ENCODE assay signal across 14 cellular contexts in the genomic region with DNA sequence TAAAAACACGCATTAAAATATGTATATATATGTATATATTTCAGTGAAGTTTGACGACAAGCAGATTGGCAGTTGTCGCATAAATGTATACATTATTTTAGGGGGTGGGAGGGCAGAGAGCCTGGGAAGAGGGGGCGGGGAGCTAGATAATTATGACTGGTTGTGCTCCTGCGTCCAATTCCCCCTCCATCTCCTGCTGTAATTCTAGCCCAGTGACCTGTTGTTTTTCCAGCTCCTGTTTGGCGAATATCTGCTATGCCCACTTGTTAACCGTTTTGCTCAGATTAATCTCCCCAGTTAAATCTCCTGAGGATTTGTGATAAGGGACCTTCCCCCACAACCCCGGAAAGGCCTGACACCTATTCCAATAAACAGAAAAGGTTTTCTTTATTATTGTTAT. TPM values are rescaled to one million over a fixed set of nuclear protein-coding genes. Genes with fewer than 3 reads are reported as not detected.
DNase-seq lines count a peak whose midpoint lies in the region; ATAC-seq, FAIRE-seq and TF ChIP-seq lines count a peak whose summit lies in the region.
"Had no signal": no experiment of that assay in that cellular context is flagged by ENCODE, and none has a peak within 500 bp of the region (broad histone marks: within the 10 kb centered on the region; RNA-seq: fewer than 3 reads in every experiment).

No MANE protein-coding gene starts in this region.

- H3K9me3 Mint-ChIP-seq in astrocyte (ENCODE audit: unreplicated experiment): no peaks in the 10 kb centered on the region
- no peaks in the 10 kb centered on the region for H3K9me3 Mint-ChIP-seq in nephron
- H3K9me3 Mint-ChIP-seq: natural killer cell treated with Interleukin-12 subunit alpha and Interleukin-12 subunit beta and Interleukin-15 and Interleukin-18, amount 100 ng/mL, for 72 hours had no signal

- H3K36me3 Mint-ChIP-seq in astrocyte (ENCODE audit: low read depth, unreplicated experiment) (no peaks in the 10 kb centered on the region), nephron (ENCODE audit: low read depth) (no peaks in the 10 kb centered on the region)
- H3K36me3 Mint-ChIP-seq: activated CD8-positive, alpha-beta memory T cell treated with anti-CD3 and anti-CD28 coated beads, Interleukin-2, amount 10 ng/mL, durations not matched to agents 7 days and 5 days; natural killer cell treated with Interleukin-12 subunit alpha and Interleukin-12 subunit beta and Interleukin-15 and Interleukin-18, amount 100 ng/mL, for 72 hours had no signal

- H4K20me1 ChIP-seq in astrocyte (ENCODE audit: insufficient read depth, low read length): no peaks in the 10 kb centered on the region

- no peak overlapping the region for H3K27ac Mint-ChIP-seq in astrocyte (ENCODE audit: unreplicated experiment)
- no peak overlapping the region for H3K27ac Mint-ChIP-seq in nephron
- H3K27ac Mint-ChIP-seq: activated CD8-positive, alpha-beta memory T cell treated with anti-CD3 and anti-CD28 coated beads, Interleukin-2, amount 10 ng/mL, durations not matched to agents 7 days and 5 days; natural killer cell treated with Interleukin-12 subunit alpha and Interleukin-12 subunit beta and Interleukin-15 and Interleukin-18, amount 100 ng/mL, for 72 hours had no signal

- no peak for ATAC-seq in HG03039 (IDR thresholded peaks at IDR 0.05; ENCODE audit: unreplicated experiment)
- ATAC-seq in GM21723 (IDR thresholded peaks at IDR 0.05; ENCODE audit: unreplicated experiment): no peak

- no peaks in the 10 kb centered on the region for H3K79me2 ChIP-seq in astrocyte (ENCODE audit: insufficient read depth, low read length)

- H3K27me3 ChIP-seq in astrocyte (ENCODE audit: insufficient read depth, low read length): no peaks in the 10 kb centered on the region
- H3K27me3 ChIP-seq: body of pancreas, vagina had no signal

- H3K9me3 ChIP-seq in astrocyte (ENCODE audit: insufficient read depth, low read depth, low read length): no peaks in the 10 kb centered on the region
- H3K9me3 ChIP-seq: body of pancreas, vagina had no signal

- no peaks in the 10 kb centered on the region for H3K4me1 ChIP-seq in astrocyte (ENCODE audit: insufficient read depth, low read length)
- H3K4me1 ChIP-seq: vagina had no signal

- TF ChIP-seq CTCF in astrocyte (IDR thresholded peaks at IDR 0.05; ENCODE audit: insufficient read depth, low read depth, low read length) (no peak), nephron (IDR thresholded peaks at IDR 0.05; ENCODE audit: unreplicated experiment in 3 of 3) (no peak)

- H3K27me3 Mint-ChIP-seq in astrocyte (ENCODE audit: low read depth, unreplicated experiment): peaks cover 5% of the 10 kb centered on the region
- H3K27me3 Mint-ChIP-seq in nephron (ENCODE audit: low read depth): peaks cover 38% of the 10 kb centered on the region

- H3K4me3 ChIP-seq in astrocyte (ENCODE audit: insufficient read depth, low read depth, low read length): peak overlapping the region; percentile 55
- H3K4me3 ChIP-seq: vagina had no signal

- no peak overlapping the region for H3K27ac ChIP-seq in astrocyte (ENCODE audit: low read depth, low read length)
- H3K27ac ChIP-seq: GM23248, vagina had no signal

- peak; percentile 13 for DNase-seq in DMS79 (lab: John Stamatoyannopoulos, UW)
- peak; percentile 22 for DNase-seq in NCI-H2081 treated with DMSO at 0.1 percent for 48 hours (lab: John Stamatoyannopoulos, UW)
- DNase-seq in astrocyte (ENCODE audit: low read depth): no peak
- DNase-seq in activated CD8-positive, alpha-beta memory T cell treated with anti-CD3 and anti-CD28 coated beads for 24 hours: no peak
- DNase-seq in glomerular visceral epithelial cell (ENCODE audit: extremely low spot score): no peak
- DNase-seq: activated CD8-positive, alpha-beta memory T cell treated with anti-CD3 and anti-CD28 coated beads, Interleukin-2, amount 10 ng/mL, durations not matched to agents 7 days and 5 days had no signal

- H3K4me3 Mint-ChIP-seq in astrocyte (ENCODE audit: unreplicated experiment) (peak overlapping the region; percentile 81), nephron (peak overlapping the region; percentile 78 to 83 (median 82))
- H3K4me3 Mint-ChIP-seq: activated CD8-positive, alpha-beta memory T cell treated with anti-CD3 and anti-CD28 coated beads, Interleukin-2, amount 10 ng/mL, durations not matched to agents 7 days and 5 days; natural killer cell treated with Interleukin-12 subunit alpha and Interleukin-12 subunit beta and Interleukin-15 and Interleukin-18, amount 100 ng/mL, for 72 hours had no signal

- H3K4me1 Mint-ChIP-seq in astrocyte (ENCODE audit: low read depth, unreplicated experiment) (peaks cover 2% of the 10 kb centered on the region), nephron (no peaks in the 10 kb centered on the region)
- H3K4me1 Mint-ChIP-seq: activated CD8-positive, alpha-beta memory T cell treated with anti-CD3 and anti-CD28 coated beads, Interleukin-2, amount 10 ng/mL, durations not matched to agents 7 days and 5 days had no signal

- no peak overlapping the region for H2AFZ ChIP-seq in astrocyte (ENCODE audit: low read depth, low read length)
- H2AFZ ChIP-seq: GM23248 had no signal

- no peak for FAIRE-seq in astrocyte (lab: Jason Lieb, UNC)

- H3K4me2 ChIP-seq in astrocyte (ENCODE audit: low read length): peak overlapping the region; percentile 97

- H3K36me3 ChIP-seq in astrocyte (ENCODE audit: insufficient read depth, low read length): no peaks in the 10 kb centered on the region
- H3K36me3 ChIP-seq: vagina had no signal

- no peak overlapping the region for H3K9ac ChIP-seq in astrocyte (ENCODE audit: low read length)
- H3K9ac ChIP-seq: GM23248 had no signal

RNA-seq across cellular contexts. Expression of gene UNC80, which starts 0.7 kb away (rescaled TPM):
- total RNA-seq in astrocyte: 0.27 and 0.38 TPM in 2 replicates
- total RNA-seq: activated CD8-positive, alpha-beta memory T cell treated with anti-CD3 and anti-CD28 coated beads, Interleukin-2, amount 10 ng/mL, durations not matched to agents 7 days and 5 days; Calu3; GM23248; natural killer cell treated with Interleukin-12 subunit alpha and Interleukin-12 subunit beta and Interleukin-15 and Interleukin-18, amount 100 ng/mL, for 72 hours had no signal

Comparison
In these comparisons a context has a peak if more than half of its experiments do, and no peak if none do; other contexts are left out.
1. DNase-seq: peak in DMS79 (single experiment) and NCI-H2081 treated with DMSO at 0.1 percent for 48 hours (single experiment); none in astrocyte (single experiment), activated CD8-positive, alpha-beta memory T cell treated with anti-CD3 and anti-CD28 coated beads for 24 hours (single experiment) and glomerular visceral epithelial cell (single experiment).